In the genomic region with DNA sequence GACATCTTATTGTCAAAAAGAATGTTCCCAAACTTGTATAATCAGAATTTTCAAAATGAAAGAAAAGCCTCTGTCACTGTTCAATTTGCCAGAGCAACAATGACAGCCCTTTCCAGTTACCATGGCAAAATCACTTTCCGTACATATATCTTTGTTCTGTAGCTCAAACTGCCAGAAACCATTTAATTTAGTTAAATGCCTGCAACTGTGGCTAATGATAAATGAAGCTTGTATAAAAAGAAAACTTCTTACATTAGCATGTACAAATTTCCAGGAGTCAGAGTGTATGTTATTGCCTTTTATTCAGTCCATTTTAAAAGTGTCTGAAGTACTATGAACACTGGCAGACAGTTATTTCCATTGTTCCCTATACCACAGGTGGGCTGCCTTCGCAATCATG, we compare ENCODE assay signal across 18 cellular contexts. TPM values are rescaled to one million over a fixed set of nuclear protein-coding genes. Genes with fewer than 3 reads are reported as not detected.
DNase-seq lines count a peak whose midpoint lies in the region; ATAC-seq and TF ChIP-seq lines count a peak whose summit lies in the region.
"Had no signal": no experiment of that assay in that cellular context is flagged by ENCODE, and none has a peak within 500 bp of the region (broad histone marks: within the 10 kb centered on the region; RNA-seq: fewer than 3 reads in every experiment).

No MANE protein-coding gene starts in this region.

- no peak for TF ChIP-seq POLR2A in sigmoid colon (IDR thresholded peaks at IDR 0.05)

- no peaks in the 10 kb centered on the region for H3K9me3 ChIP-seq in sigmoid colon
- H3K9me3 ChIP-seq: BLaER1, SJSA1 had no signal

- no peak for TF ChIP-seq EP300 in sigmoid colon (IDR thresholded peaks at IDR 0.05)

- TF ChIP-seq CTCF in sigmoid colon (IDR thresholded peaks at IDR 0.05), result no peak
- no peak for TF ChIP-seq CTCF in foreskin fibroblast (IDR thresholded peaks at IDR 0.05; ENCODE audit: low read depth, low read length)

- ATAC-seq in GM18861 (IDR thresholded peaks at IDR 0.05; ENCODE audit: unreplicated experiment), result no peak
- ATAC-seq in GM19397 (IDR thresholded peaks at IDR 0.05; ENCODE audit: unreplicated experiment), result no peak
- ATAC-seq: CD8-positive, alpha-beta T cell; GM23338; HCT116 had no signal

- intact Hi-C loops in sigmoid colon (cut with DNase I), result no loop called here

- H3K27me3 ChIP-seq in sigmoid colon, result no peaks in the 10 kb centered on the region
- H3K27me3 ChIP-seq: BLaER1, SJSA1 had no signal

- no peaks in the 10 kb centered on the region for H3K4me1 ChIP-seq in sigmoid colon
- H3K4me1 ChIP-seq: SJSA1 had no signal

- DNase-seq in NCI-H2107 treated with DMSO at 0.1 percent for 48 hours (lab: John Stamatoyannopoulos, UW; ENCODE audit: unreplicated experiment) (peak; percentile 12), NCI-H2107 (lab: John Stamatoyannopoulos, UW) (no peak), NCI-H748 (lab: John Stamatoyannopoulos, UW; ENCODE audit: unreplicated experiment) (peak; percentile 83), globus pallidus (ENCODE audit: low spot score) (peak; percentile 64), sigmoid colon (no peak), foreskin fibroblast (no peak)
- DNase-seq: CD8-positive, alpha-beta T cell; DMS79 treated with DMSO at 0.1 percent for 48 hours; NCI-H187 treated with DMSO at 0.1 percent for 48 hours; NCI-H345; NCI-H82 had no signal

- H3K4me3 ChIP-seq in sigmoid colon (no peak overlapping the region), foreskin fibroblast (ENCODE audit: low read depth in 1 of 2, low read length in 2 of 2) (no peak overlapping the region)
- H3K4me3 ChIP-seq: BLaER1, GM23338, SJSA1 had no signal

- H3K27ac ChIP-seq in sigmoid colon, result no peak overlapping the region
- H3K27ac ChIP-seq: BLaER1, SJSA1 had no signal

- no peaks in the 10 kb centered on the region for H3K36me3 ChIP-seq in sigmoid colon
- H3K36me3 ChIP-seq: SJSA1 had no signal

- WGBS in sigmoid colon, 2 donors, result 68 to 94% methylated on average over 2 of the region's 2 CpGs

RNA-seq across cellular contexts. Expression of a gene that starts 30.4 kb away (rescaled TPM):
- total RNA-seq in sigmoid colon, result 10 to 100 TPM; 16.9 to 22.9 (median 21.5) TPM
- 1 to 10 TPM; 3.6 to 6.7 (median 5.1) TPM for polyA plus RNA-seq in sigmoid colon
- total RNA-seq: G401 had no signal

Comparison
In these comparisons a context has a peak if more than half of its experiments do, and no peak if none do; other contexts are left out.
1. DNase-seq: peak in NCI-H2107 treated with DMSO at 0.1 percent for 48 hours (single experiment), NCI-H748 (single experiment) and globus pallidus (single experiment); none in NCI-H2107 (single experiment), sigmoid colon (single experiment) and foreskin fibroblast (0 of 2).